ENCODE assay signal across 10 cellular contexts in genomic region chr11:9601876-9602199, GRCh38. TPM values are rescaled to one million over a fixed set of nuclear protein-coding genes. Genes with fewer than 3 reads are reported as not detected.
DNase-seq lines count a peak whose midpoint lies in the region; ATAC-seq lines count a peak whose summit lies in the region.
"Had no signal": no experiment of that assay in that cellular context is flagged by ENCODE, and none has a peak within 500 bp of the region (broad histone marks: within the 10 kb centered on the region; RNA-seq: fewer than 3 reads in every experiment).

No MANE protein-coding gene starts in this region.

- no peak overlapping the region for H3K27ac Mint-ChIP-seq in activated naive CD4-positive, alpha-beta T cell treated with anti-CD3 and anti-CD28 coated beads, Interleukin-2, amount 50 U/mL, for 24 hours
- no peak overlapping the region for H3K27ac Mint-ChIP-seq in activated naive CD4-positive, alpha-beta T cell treated with anti-CD3 and anti-CD28 coated beads, Interleukin-2, amount 10 ng/mL, durations not matched to agents 7 days and 5 days
- H3K27ac Mint-ChIP-seq in effector memory CD8-positive, alpha-beta T cell: peak overlapping the region; percentile 89 to 95

- no peaks in the 10 kb centered on the region for H3K36me3 ChIP-seq in Karpas-422 (ENCODE audit: insufficient read depth, low read length)
- H3K36me3 ChIP-seq: HAP-1, stomach had no signal

- peak overlapping the region; percentile 94 for H3K27ac ChIP-seq in Karpas-422 (ENCODE audit: low read length)

- no peak for DNase-seq in activated naive CD4-positive, alpha-beta T cell treated with anti-CD3 and anti-CD28 coated beads, Interleukin-2, amount 10 ng/mL, durations not matched to agents 7 days and 5 days
- DNase-seq in Karpas-422 (no peak), OCI-M1 (lab: John Stamatoyannopoulos, UW) (no peak)
- no peak for DNase-seq in effector memory CD8-positive, alpha-beta T cell
- no peak for DNase-seq in activated CD8-positive, alpha-beta memory T cell treated with anti-CD3 and anti-CD28 coated beads, Interleukin-2, amount 50 U/mL, for 4 hours
- DNase-seq: stomach had no signal

- H3K4me2 ChIP-seq in Karpas-422 (ENCODE audit: low read depth, low read length, poor library complexity, severe bottlenecking): peak overlapping the region; percentile 72

- H3K9me3 ChIP-seq in Karpas-422 (ENCODE audit: low read length): no peaks in the 10 kb centered on the region
- H3K9me3 ChIP-seq: HAP-1, stomach had no signal

- H3K4me3 ChIP-seq in Karpas-422 (ENCODE audit: low read length): peak overlapping the region; percentile 66
- H3K4me3 ChIP-seq: HAP-1, stomach had no signal

- H3K9me2 ChIP-seq in Karpas-422 (replicated peaks; ENCODE audit: insufficient read depth, low read length): no peaks in the 10 kb centered on the region

- H3K9ac ChIP-seq in Karpas-422 (ENCODE audit: low read length): peak overlapping the region; percentile 83

- peaks cover 61% of the 10 kb centered on the region for H3K4me1 ChIP-seq in Karpas-422 (ENCODE audit: low read length)
- H3K4me1 ChIP-seq: HAP-1 had no signal

- H3K4me3 Mint-ChIP-seq in activated naive CD4-positive, alpha-beta T cell treated with anti-CD3 and anti-CD28 coated beads, Interleukin-2, amount 50 U/mL, for 24 hours: peak overlapping the region; percentile 56
- no peak overlapping the region for H3K4me3 Mint-ChIP-seq in activated naive CD4-positive, alpha-beta T cell treated with anti-CD3 and anti-CD28 coated beads, Interleukin-2, amount 10 ng/mL, durations not matched to agents 7 days and 5 days
- peak overlapping the region; percentile 73 to 80 for H3K4me3 Mint-ChIP-seq in effector memory CD8-positive, alpha-beta T cell

- H3K36me3 Mint-ChIP-seq in activated naive CD4-positive, alpha-beta T cell treated with anti-CD3 and anti-CD28 coated beads, Interleukin-2, amount 50 U/mL, for 24 hours: no peaks in the 10 kb centered on the region
- no peaks in the 10 kb centered on the region for H3K36me3 Mint-ChIP-seq in activated naive CD4-positive, alpha-beta T cell treated with anti-CD3 and anti-CD28 coated beads, Interleukin-2, amount 10 ng/mL, durations not matched to agents 7 days and 5 days
- H3K36me3 Mint-ChIP-seq in effector memory CD8-positive, alpha-beta T cell (ENCODE audit: insufficient read depth): peaks cover 17% of the 10 kb centered on the region

- H4K20me1 ChIP-seq in Karpas-422 (ENCODE audit: insufficient read depth, low read depth, low read length): no peaks in the 10 kb centered on the region

- peaks cover 19% of the 10 kb centered on the region for H3K4me1 Mint-ChIP-seq in activated naive CD4-positive, alpha-beta T cell treated with anti-CD3 and anti-CD28 coated beads, Interleukin-2, amount 50 U/mL, for 24 hours
- peaks cover 29% of the 10 kb centered on the region for H3K4me1 Mint-ChIP-seq in activated naive CD4-positive, alpha-beta T cell treated with anti-CD3 and anti-CD28 coated beads, Interleukin-2, amount 10 ng/mL, durations not matched to agents 7 days and 5 days
- peaks cover 25 to 26% of the 10 kb centered on the region in 2 donors for H3K4me1 Mint-ChIP-seq in effector memory CD8-positive, alpha-beta T cell (ENCODE audit: low read depth in 2 of 2)

- no peaks in the 10 kb centered on the region for H3K27me3 Mint-ChIP-seq in activated naive CD4-positive, alpha-beta T cell treated with anti-CD3 and anti-CD28 coated beads, Interleukin-2, amount 50 U/mL, for 24 hours
- H3K27me3 Mint-ChIP-seq in activated naive CD4-positive, alpha-beta T cell treated with anti-CD3 and anti-CD28 coated beads, Interleukin-2, amount 10 ng/mL, durations not matched to agents 7 days and 5 days: peaks cover 15% of the 10 kb centered on the region
- H3K27me3 Mint-ChIP-seq in effector memory CD8-positive, alpha-beta T cell: peaks cover 0 to 7% of the 10 kb centered on the region in 2 donors

- H3K27me3 ChIP-seq in Karpas-422 (ENCODE audit: low read length): no peaks in the 10 kb centered on the region
- H3K27me3 ChIP-seq: stomach had no signal

- no peaks in the 10 kb centered on the region for H3K79me2 ChIP-seq in Karpas-422 (ENCODE audit: low read length)

- H2AFZ ChIP-seq in Karpas-422 (ENCODE audit: low read length): no peak overlapping the region

- peak; percentile 45 for ATAC-seq in effector memory CD8-positive, alpha-beta T cell (replicated peaks)
- ATAC-seq in GM19452 (IDR thresholded peaks at IDR 0.05; ENCODE audit: unreplicated experiment) (no peak), GM18873 (IDR thresholded peaks at IDR 0.05; ENCODE audit: low FRiP score, unreplicated experiment) (no peak)

- CTCF ChIA-PET in activated naive CD4-positive, alpha-beta T cell treated with anti-CD3 and anti-CD28 coated beads, Interleukin-2, amount 10 ng/mL, durations not matched to agents 7 days and 5 days (lab: Charles Lee): interaction anchor here (0.8 to 3.1 kb wide), 10 partner anchors 10 to 696 kb away, joined by 3 to 23 read pairs (median 4); partner anchors contain the start of gene WEE1

- H3K9me3 Mint-ChIP-seq in activated naive CD4-positive, alpha-beta T cell treated with anti-CD3 and anti-CD28 coated beads, Interleukin-2, amount 50 U/mL, for 24 hours: no peaks in the 10 kb centered on the region
- no peaks in the 10 kb centered on the region for H3K9me3 Mint-ChIP-seq in activated naive CD4-positive, alpha-beta T cell treated with anti-CD3 and anti-CD28 coated beads, Interleukin-2, amount 10 ng/mL, durations not matched to agents 7 days and 5 days
- no peaks in the 10 kb centered on the region for H3K9me3 Mint-ChIP-seq in effector memory CD8-positive, alpha-beta T cell

RNA-seq across cellular contexts. Expression of gene WEE1, which starts 28.4 kb away (rescaled TPM):
- 74.0 and 107 TPM in 2 replicates for total RNA-seq in Karpas-422 (2014; rRNA removed; shearing (Covaris generic); ENCODE audit: low replicate concordance)

Comparison
In these comparisons a context has a peak if more than half of its experiments do, and no peak if none do; other contexts are left out.
1. H3K27ac Mint-ChIP-seq: peak in effector memory CD8-positive, alpha-beta T cell (2 of 2); none in activated naive CD4-positive, alpha-beta T cell treated with anti-CD3 and anti-CD28 coated beads, Interleukin-2, amount 50 U/mL, for 24 hours (single experiment) and activated naive CD4-positive, alpha-beta T cell treated with anti-CD3 and anti-CD28 coated beads, Interleukin-2, amount 10 ng/mL, durations not matched to agents 7 days and 5 days (single experiment).